Comparison of ENCODE assay signal across 15 cellular contexts in genomic region chr6:130396722-130397121, GRCh38. TPM values are rescaled to one million over a fixed set of nuclear protein-coding genes. Genes with fewer than 3 reads are reported as not detected.
A peak's percentile ranks its signal among the peaks of the same experiment; 100 is the strongest.
DNase-seq lines count a peak whose midpoint lies in the region; ATAC-seq lines count a peak whose summit lies in the region.
"Had no signal": no experiment of that assay in that cellular context is flagged by ENCODE, and none has a peak within 500 bp of the region (broad histone marks: within the 10 kb centered on the region; RNA-seq: fewer than 3 reads in every experiment).

No MANE protein-coding gene starts in this region.

- no peaks in the 10 kb centered on the region for H3K36me3 ChIP-seq in SJCRH30
- H3K36me3 ChIP-seq: cardiac muscle cell had no signal

- peaks cover 11% of the 10 kb centered on the region for H3K4me1 Mint-ChIP-seq in T-helper 2 cell treated with Interferon-gamma antibody and Interleukin-4, amounts not matched to agents 5 μg/mL and 100 μg/mL, for 36 hours (ENCODE audit: low read depth)

- H3K4me3 ChIP-seq in SJCRH30: no peak overlapping the region
- H3K4me3 ChIP-seq: cardiac muscle cell had no signal

- no peaks in the 10 kb centered on the region for H3K4me1 ChIP-seq in SJCRH30

- peaks cover 2% of the 10 kb centered on the region for H3K36me3 Mint-ChIP-seq in T-helper 2 cell treated with Interferon-gamma antibody and Interleukin-4, amounts not matched to agents 5 μg/mL and 100 μg/mL, for 36 hours (ENCODE audit: low read depth)

- DNase-seq in AG08395 (ENCODE audit: low spot score) (peak; percentile 14), iris pigment epithelial cell (ENCODE audit: low read depth) (peak; percentile 35), SJCRH30 (no peak), epidermal melanocyte (ENCODE audit: insufficient read length, low spot score) (no peak), inferior parietal cortex (ENCODE audit: extremely low spot score) (no peak)
- no peak for DNase-seq in T-helper 2 cell treated with Interferon-gamma antibody and Interleukin-4, amounts not matched to agents 5 μg/mL and 100 μg/mL, for 36 hours (ENCODE audit: low spot score)
- DNase-seq in activated CD4-positive, CD25-positive, alpha-beta regulatory T cell treated with anti-CD3 and anti-CD28 coated beads, Interleukin-2, amount 50 U/mL, for 72 hours: no peak
- DNase-seq: activated CD8-positive, alpha-beta memory T cell treated with anti-CD3 and anti-CD28 coated beads, Interleukin-2, amount 50 U/mL, for 4 hours; foreskin keratinocyte; NCI-H1105 treated with DMSO at 0.1 percent for 48 hours; posterior cingulate gyrus; substantia nigra had no signal

- H3K27ac ChIP-seq in SJCRH30: no peak overlapping the region
- H3K27ac ChIP-seq: cardiac muscle cell, foreskin keratinocyte had no signal

- peaks cover 6% of the 10 kb centered on the region for H3K27me3 Mint-ChIP-seq in T-helper 2 cell treated with Interferon-gamma antibody and Interleukin-4, amounts not matched to agents 5 μg/mL and 100 μg/mL, for 36 hours (ENCODE audit: low read depth)

- no peaks in the 10 kb centered on the region for H3K9me3 ChIP-seq in SJCRH30 (replicated peaks)

- ATAC-seq in GM18867 (IDR thresholded peaks at IDR 0.05; ENCODE audit: unreplicated experiment): peak; percentile 48
- ATAC-seq: foreskin keratinocyte, left lobe of liver had no signal

- no peak overlapping the region for H3K27ac Mint-ChIP-seq in T-helper 2 cell treated with Interferon-gamma antibody and Interleukin-4, amounts not matched to agents 5 μg/mL and 100 μg/mL, for 36 hours

- H3K9me3 Mint-ChIP-seq in T-helper 2 cell treated with Interferon-gamma antibody and Interleukin-4, amounts not matched to agents 5 μg/mL and 100 μg/mL, for 36 hours: peaks cover 10% of the 10 kb centered on the region

- no peaks in the 10 kb centered on the region for H3K27me3 ChIP-seq in SJCRH30
- H3K27me3 ChIP-seq: cardiac muscle cell, foreskin keratinocyte had no signal

- H3K4me3 Mint-ChIP-seq in T-helper 2 cell treated with Interferon-gamma antibody and Interleukin-4, amounts not matched to agents 5 μg/mL and 100 μg/mL, for 36 hours: peak overlapping the region; percentile 59

RNA-seq across cellular contexts. Expression of gene TMEM200A, which starts 30.9 kb away (rescaled TPM):
- 1.9 TPM in 2 replicates for total RNA-seq in SJCRH30 (2014; rRNA removed; shearing (Covaris generic))

Comparison
In these comparisons a context has a peak if more than half of its experiments do, and no peak if none do; other contexts are left out.
1. DNase-seq: peak in AG08395 (single experiment) and iris pigment epithelial cell (single experiment); none in T-helper 2 cell treated with Interferon-gamma antibody and Interleukin-4, amounts not matched to agents 5 μg/mL and 100 μg/mL, for 36 hours (single experiment), SJCRH30 (0 of 2), activated CD4-positive, CD25-positive, alpha-beta regulatory T cell treated with anti-CD3 and anti-CD28 coated beads, Interleukin-2, amount 50 U/mL, for 72 hours (single experiment), epidermal melanocyte (single experiment) and inferior parietal cortex (single experiment).